In the genomic region with DNA sequence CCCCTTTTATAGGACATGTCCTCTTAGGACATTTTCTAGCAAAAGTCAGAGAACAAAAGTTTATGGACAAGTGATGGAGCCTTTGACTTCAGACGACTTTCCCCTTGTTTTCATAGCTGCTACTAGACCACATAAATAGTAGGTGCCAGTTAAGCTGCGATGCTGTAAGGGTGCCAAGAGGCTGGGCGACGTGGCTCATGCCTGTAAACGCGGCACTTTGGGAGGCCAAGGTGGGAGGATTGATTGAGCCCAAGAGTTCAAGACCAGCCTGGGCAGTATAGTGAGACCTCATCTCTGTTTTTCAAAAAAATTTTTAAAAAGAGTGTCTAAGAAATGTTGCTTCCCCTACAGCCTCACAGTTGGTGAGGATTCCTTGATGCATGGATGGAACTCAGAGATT, we compare ENCODE assay signal across 8 cellular contexts.
"Had no signal": no experiment of that assay in that cellular context is flagged by ENCODE, and none has a peak within 500 bp of the region (broad histone marks: within the 10 kb centered on the region; RNA-seq: fewer than 3 reads in every experiment).

No MANE protein-coding gene starts in this region.

- FAIRE-seq: G401.6, GM12878, GM12891, GM12892, GM18507, GM19239 had no signal

- H3K4me3 ChIP-seq: GM12878 had no signal

- DNase-seq: GDM1, GF-D8 had no signal

- ATAC-seq: GM12878 had no signal
